Comparison of ENCODE assay signal across 12 cellular contexts in genomic region chr7:27198138-27198841, GRCh38. TPM values are rescaled to one million over a fixed set of nuclear protein-coding genes. Genes with fewer than 3 reads are reported as not detected.
DNase-seq lines count a peak whose midpoint lies in the region; ATAC-seq and TF ChIP-seq lines count a peak whose summit lies in the region.
"Had no signal": no experiment of that assay in that cellular context is flagged by ENCODE, and none has a peak within 500 bp of the region (broad histone marks: within the 10 kb centered on the region; RNA-seq: fewer than 3 reads in every experiment).

No MANE protein-coding gene starts in this region.

- TF ChIP-seq CTCF in RWPE2 (IDR thresholded peaks at IDR 0.05; ENCODE audit: poor library complexity, severe bottlenecking) (no peak), suprapubic skin (IDR thresholded peaks at IDR 0.05) (no peak), testis (IDR thresholded peaks at IDR 0.05) (no peak)

- CTCF ChIA-PET in activated CD8-positive, alpha-beta memory T cell treated with anti-CD3 and anti-CD28 coated beads, Interleukin-2, amount 10 ng/mL, durations not matched to agents 7 days and 5 days (lab: Charles Lee), result interaction anchor here (0.9 to 1.6 kb wide), 5 partner anchors 11 to 515 kb away, joined by 3 to 5 read pairs (median 4); no protein-coding TSS in a partner anchor

- peak; percentile 59 for DNase-seq in activated CD8-positive, alpha-beta memory T cell treated with anti-CD3 and anti-CD28 coated beads, Interleukin-2, amount 50 U/mL, for 48 hours
- DNase-seq in activated CD8-positive, alpha-beta memory T cell treated with anti-CD3 and anti-CD28 coated beads, Interleukin-2, amount 10 ng/mL, durations not matched to agents 7 days and 5 days, result no peak
- DNase-seq in RWPE2 (ENCODE audit: low spot score) (no peak), left colon (peak in 1 of 2 donors; percentile 39), suprapubic skin (ENCODE audit: low spot score in 2 of 2) (peak; percentile 49 to 66), NCI-H1694 treated with DMSO at 0.1 percent for 48 hours (lab: John Stamatoyannopoulos, UW) (no peak), testis (no peak)
- DNase-seq: lower lobe of right lung, NCI-H226 had no signal

- 30% methylated on average over 25 of the region's 29 CpGs for WGBS in suprapubic skin
- 11 to 16% methylated on average over 20 to 29 of the region's 29 CpGs for WGBS in testis, 2 donors

- no peak overlapping the region for H3K4me3 Mint-ChIP-seq in activated CD8-positive, alpha-beta memory T cell treated with anti-CD3 and anti-CD28 coated beads, Interleukin-2, amount 10 ng/mL, durations not matched to agents 7 days and 5 days

- peak overlapping the region; percentile 89 for H3K4me3 ChIP-seq in RWPE2 (ENCODE audit: severe bottlenecking)
- peak overlapping the region; percentile 55 for H3K4me3 ChIP-seq in suprapubic skin
- no peak overlapping the region for H3K4me3 ChIP-seq in testis

- H3K27ac ChIP-seq in RWPE2 (ENCODE audit: poor library complexity, severe bottlenecking) (peak overlapping the region; percentile 92), suprapubic skin (no peak overlapping the region), testis (no peak overlapping the region)
- H3K27ac ChIP-seq: C4-2B, lower lobe of right lung had no signal

- H3K27ac Mint-ChIP-seq in activated CD8-positive, alpha-beta memory T cell treated with anti-CD3 and anti-CD28 coated beads, Interleukin-2, amount 10 ng/mL, durations not matched to agents 7 days and 5 days, result no peak overlapping the region

- TF ChIP-seq POLR2A in suprapubic skin (IDR thresholded peaks at IDR 0.05) (no peak), testis (IDR thresholded peaks at IDR 0.05) (no peak)

- no peak for ATAC-seq in activated CD8-positive, alpha-beta memory T cell treated with anti-CD3 and anti-CD28 coated beads, Interleukin-2, amount 10 ng/mL, durations not matched to agents 7 days and 5 days
- ATAC-seq in RWPE2 (ENCODE audit: low read depth), result peak; percentile 1; the same call in 1 of the 3 replicates
- peak; percentile 10 for ATAC-seq in left colon
- no peak for ATAC-seq in GM18861 (IDR thresholded peaks at IDR 0.05; ENCODE audit: unreplicated experiment)

- H3K9me3 ChIP-seq in RWPE2 (ENCODE audit: severe bottlenecking) (no peaks in the 10 kb centered on the region), suprapubic skin (no peaks in the 10 kb centered on the region), testis (no peaks in the 10 kb centered on the region)
- H3K9me3 ChIP-seq: lower lobe of right lung had no signal

- intact Hi-C loops in left colon (cut with DNase I, micrococcal nuclease), result no loop called here
- intact Hi-C loops in testis (cut with DNase I; ENCODE audit: low total_unique reads), result loop anchor here (10.0 kb wide), 2 partner anchors 737 to 887 kb away; no protein-coding TSS in a partner anchor

- no peak for TF ChIP-seq EP300 in suprapubic skin (IDR thresholded peaks at IDR 0.05)

- H3K27me3 ChIP-seq in RWPE2 (ENCODE audit: insufficient read depth, poor library complexity, severe bottlenecking) (no peaks in the 10 kb centered on the region), suprapubic skin (peaks cover 99% of the 10 kb centered on the region), testis (no peaks in the 10 kb centered on the region)

- no peaks in the 10 kb centered on the region for H3K36me3 Mint-ChIP-seq in activated CD8-positive, alpha-beta memory T cell treated with anti-CD3 and anti-CD28 coated beads, Interleukin-2, amount 10 ng/mL, durations not matched to agents 7 days and 5 days

- peaks cover 26% of the 10 kb centered on the region for H3K4me1 Mint-ChIP-seq in activated CD8-positive, alpha-beta memory T cell treated with anti-CD3 and anti-CD28 coated beads, Interleukin-2, amount 10 ng/mL, durations not matched to agents 7 days and 5 days

- peaks cover 36% of the 10 kb centered on the region for H3K36me3 ChIP-seq in RWPE2 (ENCODE audit: low read depth)
- H3K36me3 ChIP-seq in suprapubic skin, result no peaks in the 10 kb centered on the region
- no peaks in the 10 kb centered on the region for H3K36me3 ChIP-seq in testis (ENCODE audit: low read depth, missing control alignments)
- H3K36me3 ChIP-seq: lower lobe of right lung had no signal

- no peaks in the 10 kb centered on the region for H3K9me3 Mint-ChIP-seq in activated CD8-positive, alpha-beta memory T cell treated with anti-CD3 and anti-CD28 coated beads, Interleukin-2, amount 10 ng/mL, durations not matched to agents 7 days and 5 days (ENCODE audit: low read depth)

- H3K4me1 ChIP-seq in RWPE2 (ENCODE audit: insufficient read depth, poor library complexity, severe bottlenecking), result peaks cover 8% of the 10 kb centered on the region
- H3K4me1 ChIP-seq in suprapubic skin, result peaks cover 44% of the 10 kb centered on the region
- no peaks in the 10 kb centered on the region for H3K4me1 ChIP-seq in testis

- peaks cover 90% of the 10 kb centered on the region for H3K27me3 Mint-ChIP-seq in activated CD8-positive, alpha-beta memory T cell treated with anti-CD3 and anti-CD28 coated beads, Interleukin-2, amount 10 ng/mL, durations not matched to agents 7 days and 5 days

RNA-seq across cellular contexts. Expression of gene HOXA13, which starts 1.6 kb away (rescaled TPM):
- total RNA-seq in activated CD8-positive, alpha-beta memory T cell treated with anti-CD3 and anti-CD28 coated beads, Interleukin-2, amount 10 ng/mL, durations not matched to agents 7 days and 5 days, result not detected
- 10 to 100 TPM; 35.2 to 39.4 TPM for total RNA-seq in left colon
- under 1 TPM in 1 of 4 donors, not detected in 3; 0.17 TPM for total RNA-seq in suprapubic skin
- total RNA-seq in testis, result not detected
- polyA plus RNA-seq in testis (ENCODE audit: insufficient read depth, low read depth, low replicate concordance), result 0.30 TPM
- total RNA-seq: epithelial cell of proximal tubule, lower lobe of right lung had no signal

RNA-seq across cellular contexts. Expression of gene HOXA11, which starts 13.3 kb away (rescaled TPM):
- total RNA-seq in activated CD8-positive, alpha-beta memory T cell treated with anti-CD3 and anti-CD28 coated beads, Interleukin-2, amount 10 ng/mL, durations not matched to agents 7 days and 5 days, result not detected
- total RNA-seq in left colon (1 to 10 TPM; 3.1 to 6.1 TPM), suprapubic skin (1 to 10 TPM in 1 of 4 donors, under 1 TPM in 2, not detected in 1; 0.34 to 1.2 (median 0.95) TPM), testis (under 1 TPM in 1 of 2 donors, not detected in 1; 0.25 TPM)
- 0.96 TPM for polyA plus RNA-seq in testis (ENCODE audit: insufficient read depth, low read depth, low replicate concordance)
- total RNA-seq: lower lobe of right lung had no signal

RNA-seq across cellular contexts. Expression of gene HOXA10, which starts 24.2 kb away (rescaled TPM):
- not detected for total RNA-seq in activated CD8-positive, alpha-beta memory T cell treated with anti-CD3 and anti-CD28 coated beads, Interleukin-2, amount 10 ng/mL, durations not matched to agents 7 days and 5 days
- total RNA-seq in left colon (10 to 100 TPM; 23.4 to 30.0 TPM), suprapubic skin (1 to 10 TPM; 4.7 to 8.9 (median 6.0) TPM), testis (1 to 10 TPM in 1 of 2 donors, under 1 TPM in 1; 0.31 to 1.8 TPM)
- 1.6 TPM for polyA plus RNA-seq in testis (ENCODE audit: insufficient read depth, low read depth, low replicate concordance)

RNA-seq across cellular contexts. Expression of gene HOXA9, which starts 33.0 kb away (rescaled TPM):
- total RNA-seq in activated CD8-positive, alpha-beta memory T cell treated with anti-CD3 and anti-CD28 coated beads, Interleukin-2, amount 10 ng/mL, durations not matched to agents 7 days and 5 days, result not detected
- 10 to 100 TPM; 18.0 to 28.6 TPM for total RNA-seq in left colon
- 10 to 100 TPM; 26.7 to 64.8 (median 48.7) TPM for total RNA-seq in suprapubic skin
- under 1 TPM; 0.25 to 0.39 TPM for total RNA-seq in testis
- polyA plus RNA-seq in testis (ENCODE audit: insufficient read depth, low read depth, low replicate concordance), result 1.0 TPM

RNA-seq across cellular contexts. Expression of gene HOXA7, which starts 41.8 kb away (rescaled TPM):
- not detected for total RNA-seq in activated CD8-positive, alpha-beta memory T cell treated with anti-CD3 and anti-CD28 coated beads, Interleukin-2, amount 10 ng/mL, durations not matched to agents 7 days and 5 days
- 10 to 100 TPM; 30.2 to 38.9 TPM for total RNA-seq in left colon
- total RNA-seq in suprapubic skin, result 10 to 100 TPM; 14.8 to 23.6 (median 17.5) TPM
- 1 to 10 TPM; 3.1 to 7.8 TPM for total RNA-seq in testis
- polyA plus RNA-seq in testis (ENCODE audit: insufficient read depth, low read depth, low replicate concordance), result 13.1 TPM

Comparison
In these comparisons a context has a peak if more than half of its experiments do, and no peak if none do; other contexts are left out.
1. DNase-seq: peak in activated CD8-positive, alpha-beta memory T cell treated with anti-CD3 and anti-CD28 coated beads, Interleukin-2, amount 50 U/mL, for 48 hours (single experiment) and suprapubic skin (2 of 2); none in activated CD8-positive, alpha-beta memory T cell treated with anti-CD3 and anti-CD28 coated beads, Interleukin-2, amount 10 ng/mL, durations not matched to agents 7 days and 5 days (single experiment), RWPE2 (single experiment), NCI-H1694 treated with DMSO at 0.1 percent for 48 hours (single experiment) and testis (single experiment).
2. ATAC-seq: peak in RWPE2 (single experiment) and left colon (single experiment); none in activated CD8-positive, alpha-beta memory T cell treated with anti-CD3 and anti-CD28 coated beads, Interleukin-2, amount 10 ng/mL, durations not matched to agents 7 days and 5 days (single experiment) and GM18861 (single experiment).
3. H3K4me3 ChIP-seq: peak in RWPE2 (single experiment) and suprapubic skin (single experiment); none in testis (0 of 2).
4. RNA of gene HOXA13, which starts 1.6 kb away (total RNA-seq): 35.2 to 39.4 TPM in left colon; 0.17 TPM in suprapubic skin, not detected in testis and not detected in activated CD8-positive, alpha-beta memory T cell treated with anti-CD3 and anti-CD28 coated beads, Interleukin-2, amount 10 ng/mL, durations not matched to agents 7 days and 5 days; every median in the first group is over 10 times any median in the second.